Comparison of ENCODE assay signal across 11 cellular contexts in genomic region chr4:165288639-165289428, GRCh38. TPM values are rescaled to one million over a fixed set of nuclear protein-coding genes. Genes with fewer than 3 reads are reported as not detected.
DNase-seq lines count a peak whose midpoint lies in the region; ATAC-seq and TF ChIP-seq lines count a peak whose summit lies in the region.
"Had no signal": no experiment of that assay in that cellular context is flagged by ENCODE, and none has a peak within 500 bp of the region (broad histone marks: within the 10 kb centered on the region; RNA-seq: fewer than 3 reads in every experiment).

No MANE protein-coding gene starts in this region.

- no peak for DNase-seq in CD4-positive, alpha-beta T cell
- DNase-seq in NCI-H69 (lab: John Stamatoyannopoulos, UW), result peak; percentile 24
- peak; percentile 34 for DNase-seq in hepatic stellate cell (ENCODE audit: low spot score)
- DNase-seq in stimulated activated naive CD8-positive, alpha-beta T cell treated with anti-CD3 and anti-CD28 coated beads, Interleukin-15, amount 100 ng/mL, for 72 hours, result no peak
- no peak for DNase-seq in gastrocnemius medialis
- DNase-seq: NCI-H524 had no signal

- no peak for ATAC-seq in CD4-positive, alpha-beta T cell (ENCODE audit: poor library complexity)
- ATAC-seq in GM21723 (IDR thresholded peaks at IDR 0.05; ENCODE audit: unreplicated experiment) (peak; percentile 18), GM18873 (IDR thresholded peaks at IDR 0.05; ENCODE audit: low FRiP score, unreplicated experiment) (no peak), gastrocnemius medialis (no peak), HG02870 (IDR thresholded peaks at IDR 0.05; ENCODE audit: unreplicated experiment) (no peak)
- no peak for ATAC-seq in stimulated activated naive CD8-positive, alpha-beta T cell treated with anti-CD3 and anti-CD28 coated beads, Interleukin-15, amount 100 ng/mL, for 72 hours

- H3K27ac Mint-ChIP-seq in CD4-positive, alpha-beta T cell, result peak overlapping the region; percentile 77
- no peak overlapping the region for H3K27ac Mint-ChIP-seq in stimulated activated naive CD8-positive, alpha-beta T cell treated with anti-CD3 and anti-CD28 coated beads, Interleukin-15, amount 100 ng/mL, for 72 hours
- H3K27ac Mint-ChIP-seq: activated naive CD8-positive, alpha-beta T cell; stimulated activated naive CD8-positive, alpha-beta T cell treated with anti-CD3 and anti-CD28 coated beads, Interleukin-15, Interleukin-2, amounts not matched to agents 100 ng/mL and 50 ng/mL, for 24 hours had no signal

- no peaks in the 10 kb centered on the region for H3K9me3 Mint-ChIP-seq in CD4-positive, alpha-beta T cell
- peaks cover 5 to 8% of the 10 kb centered on the region in 2 donors for H3K9me3 Mint-ChIP-seq in stimulated activated naive CD8-positive, alpha-beta T cell treated with anti-CD3 and anti-CD28 coated beads, Interleukin-15, amount 100 ng/mL, for 72 hours

- H3K4me1 ChIP-seq in gastrocnemius medialis, result no peaks in the 10 kb centered on the region

- H3K36me3 Mint-ChIP-seq in CD4-positive, alpha-beta T cell (ENCODE audit: low read depth), result peaks cover 4% of the 10 kb centered on the region

- TF ChIP-seq POLR2A in gastrocnemius medialis (IDR thresholded peaks at IDR 0.05), result no peak

- TF ChIP-seq CTCF in CD4-positive, alpha-beta T cell (IDR thresholded peaks at IDR 0.05), result no peak
- no peak for TF ChIP-seq CTCF in gastrocnemius medialis (IDR thresholded peaks at IDR 0.05 in 4 of 5, conservative IDR thresholded peaks at IDR 0.05 in 1 of 5)

- H3K36me3 ChIP-seq in gastrocnemius medialis, result no peaks in the 10 kb centered on the region

- no peaks in the 10 kb centered on the region for H3K27me3 ChIP-seq in CD4-positive, alpha-beta T cell (ENCODE audit: control insufficient read depth, insufficient read depth, low read length)
- no peaks in the 10 kb centered on the region for H3K27me3 ChIP-seq in gastrocnemius medialis

- in situ Hi-C loops in gastrocnemius medialis (cut with MboI; ENCODE audit: low sequenced_read_pairs in 4 of 4), result no loop called here

- intact Hi-C loops in CD4-positive, alpha-beta T cell (cut with DNase I, micrococcal nuclease), result no loop called here
- intact Hi-C loops in gastrocnemius medialis (cut with DNase I; ENCODE audit: low total_unique reads), result no loop called here

- H3K27ac ChIP-seq in CD4-positive, alpha-beta T cell (ENCODE audit: low read depth, low read length), result no peak overlapping the region
- no peak overlapping the region for H3K27ac ChIP-seq in gastrocnemius medialis

- H3K4me3 ChIP-seq in gastrocnemius medialis, result no peak overlapping the region

- no peaks in the 10 kb centered on the region for H3K27me3 Mint-ChIP-seq in CD4-positive, alpha-beta T cell
- H3K27me3 Mint-ChIP-seq in stimulated activated naive CD8-positive, alpha-beta T cell treated with anti-CD3 and anti-CD28 coated beads, Interleukin-15, amount 100 ng/mL, for 72 hours, result no peaks in the 10 kb centered on the region
- H3K27me3 Mint-ChIP-seq: activated naive CD8-positive, alpha-beta T cell; stimulated activated naive CD8-positive, alpha-beta T cell treated with anti-CD3 and anti-CD28 coated beads, Interleukin-15, Interleukin-2, amounts not matched to agents 100 ng/mL and 50 ng/mL, for 24 hours had no signal

- H3K4me3 Mint-ChIP-seq in CD4-positive, alpha-beta T cell, result no peak overlapping the region
- H3K4me3 Mint-ChIP-seq in stimulated activated naive CD8-positive, alpha-beta T cell treated with anti-CD3 and anti-CD28 coated beads, Interleukin-15, amount 100 ng/mL, for 72 hours, result no peak overlapping the region
- H3K4me3 Mint-ChIP-seq: activated naive CD8-positive, alpha-beta T cell; stimulated activated naive CD8-positive, alpha-beta T cell treated with anti-CD3 and anti-CD28 coated beads, Interleukin-15, Interleukin-2, amounts not matched to agents 100 ng/mL and 50 ng/mL, for 24 hours had no signal

- POLR2A ChIA-PET in CD4-positive, alpha-beta T cell (lab: Charles Lee), result no interaction called here

- peaks cover 40% of the 10 kb centered on the region for H3K4me1 Mint-ChIP-seq in CD4-positive, alpha-beta T cell (ENCODE audit: low read depth)
- peaks cover 41% of the 10 kb centered on the region for H3K4me1 Mint-ChIP-seq in stimulated activated naive CD8-positive, alpha-beta T cell treated with anti-CD3 and anti-CD28 coated beads, Interleukin-15, amount 100 ng/mL, for 72 hours

- CTCF ChIA-PET in CD4-positive, alpha-beta T cell (lab: Charles Lee), result interaction anchor here (0.7 kb wide), 1 partner anchor 95 kb away, joined by 3 read pairs; no protein-coding TSS in a partner anchor

- no peaks in the 10 kb centered on the region for H3K9me3 ChIP-seq in CD4-positive, alpha-beta T cell (ENCODE audit: control insufficient read depth, low read length)
- H3K9me3 ChIP-seq in gastrocnemius medialis, result no peaks in the 10 kb centered on the region

RNA-seq across cellular contexts. Expression of gene MSMO1, which starts 38.6 kb away (rescaled TPM):
- 10 to 100 TPM; 13.3 to 15.1 TPM for total RNA-seq in CD4-positive, alpha-beta T cell
- 1 to 10 TPM; 3.9 to 7.7 (median 4.1) TPM for total RNA-seq in gastrocnemius medialis

Comparison
In these comparisons a context has a peak if more than half of its experiments do, and no peak if none do; other contexts are left out.
1. DNase-seq: peak in NCI-H69 (single experiment) and hepatic stellate cell (single experiment); none in CD4-positive, alpha-beta T cell (0 of 10), stimulated activated naive CD8-positive, alpha-beta T cell treated with anti-CD3 and anti-CD28 coated beads, Interleukin-15, amount 100 ng/mL, for 72 hours (0 of 2) and gastrocnemius medialis (0 of 2).